ENCODE assay signal across 12 cellular contexts in genomic region chr22:46866591-46866990, GRCh38.
DNase-seq lines count a peak whose midpoint lies in the region; ATAC-seq and TF ChIP-seq lines count a peak whose summit lies in the region.
"Had no signal": no experiment of that assay in that cellular context is flagged by ENCODE, and none has a peak within 500 bp of the region (broad histone marks: within the 10 kb centered on the region; RNA-seq: fewer than 3 reads in every experiment).

No MANE protein-coding gene starts in this region.

- DNase-seq in H7 (peak; percentile 54), fibroblast of pulmonary artery (ENCODE audit: low read depth) (peak; percentile 74), smooth muscle cell (lab: John Stamatoyannopoulos, UW; ENCODE audit: unreplicated experiment) (no peak), islet precursor cell (no peak), tibial artery (no peak)
- DNase-seq: effector CD8-positive, alpha-beta T cell; NCI-H1436; NCI-H69; SJCRH30 had no signal

- no peaks in the 10 kb centered on the region for H3K79me2 ChIP-seq in smooth muscle cell (ENCODE audit: low read depth)

- no peak for TF ChIP-seq CTCF in WI38 (IDR thresholded peaks at IDR 0.05; ENCODE audit: low read depth, low read length)
- TF ChIP-seq CTCF in fibroblast of pulmonary artery (IDR thresholded peaks at IDR 0.05; ENCODE audit: low read length, missing control alignments) = no peak
- no peak for TF ChIP-seq CTCF in smooth muscle cell (IDR thresholded peaks at IDR 0.05; ENCODE audit: borderline replicate concordance, insufficient read depth, poor library complexity, severe bottlenecking)
- TF ChIP-seq CTCF in tibial artery (IDR thresholded peaks at IDR 0.05) = no peak

- no peak for ATAC-seq in GM21381 (IDR thresholded peaks at IDR 0.05; ENCODE audit: unreplicated experiment)

- no peaks in the 10 kb centered on the region for H3K36me3 ChIP-seq in H7 (replicated peaks; ENCODE audit: control insufficient read depth, insufficient read depth, low read length)
- peaks cover 8% of the 10 kb centered on the region for H3K36me3 ChIP-seq in smooth muscle cell (ENCODE audit: low read depth)
- peaks cover 0 to 13% (median 6%) of the 10 kb centered on the region in 3 donors for H3K36me3 ChIP-seq in tibial artery

- H3K27ac ChIP-seq in smooth muscle cell (ENCODE audit: low read depth) = peak overlapping the region; percentile 72
- H3K27ac ChIP-seq in tibial artery = no peak overlapping the region
- H3K27ac ChIP-seq: SJCRH30, VCaP had no signal

- intact Hi-C loops in tibial artery (cut with DNase I; ENCODE audit: low total_unique reads) = no loop called here

- H3K9me3 ChIP-seq in smooth muscle cell (replicated peaks; ENCODE audit: low read depth) (peaks cover 8% of the 10 kb centered on the region), tibial artery (peaks cover under 1 to 11% (median 4%) of the 10 kb centered on the region in 3 donors)

- WGBS in smooth muscle cell (ENCODE audit: low lambda C conversion rate) = 61% methylated on average over 8 of the region's 8 CpGs

- no peak overlapping the region for H3K9ac ChIP-seq in smooth muscle cell (ENCODE audit: low read depth)

- no peak overlapping the region for H2AFZ ChIP-seq in smooth muscle cell (ENCODE audit: low read depth)

- H3K4me3 ChIP-seq in H7 (ENCODE audit: insufficient read depth, low read depth, low read length) = no peak overlapping the region
- H3K4me3 ChIP-seq in WI38 (ENCODE audit: low read depth, low read length) = peak overlapping the region; percentile 40
- H3K4me3 ChIP-seq in fibroblast of pulmonary artery (replicated peaks; ENCODE audit: low read depth, low read length) = no peak overlapping the region
- no peak overlapping the region for H3K4me3 ChIP-seq in smooth muscle cell
- no peak overlapping the region for H3K4me3 ChIP-seq in tibial artery
- H3K4me3 ChIP-seq: SJCRH30 had no signal

- H3K27me3 ChIP-seq in H7 (ENCODE audit: control insufficient read depth, insufficient read depth, low read length) (no peaks in the 10 kb centered on the region), smooth muscle cell (ENCODE audit: low read depth) (no peaks in the 10 kb centered on the region), tibial artery (no peaks in the 10 kb centered on the region)
- H3K27me3 ChIP-seq: SJCRH30 had no signal

- peak overlapping the region; percentile 33 for H3K4me2 ChIP-seq in smooth muscle cell

- peaks cover 5% of the 10 kb centered on the region for H3F3A ChIP-seq in smooth muscle cell (ENCODE audit: low read depth)

- peaks cover 19% of the 10 kb centered on the region for H4K20me1 ChIP-seq in smooth muscle cell (ENCODE audit: low read depth)

- H3K4me1 ChIP-seq in smooth muscle cell (ENCODE audit: low read depth) (no peaks in the 10 kb centered on the region), tibial artery (no peaks in the 10 kb centered on the region)
- H3K4me1 ChIP-seq: SJCRH30 had no signal

Comparison
In these comparisons a context has a peak if more than half of its experiments do, and no peak if none do; other contexts are left out.
1. DNase-seq: peak in H7 (single experiment) and fibroblast of pulmonary artery (single experiment); none in smooth muscle cell (single experiment), islet precursor cell (single experiment) and tibial artery (0 of 2).